Comparison of ENCODE assay signal across 1 cellular context in genomic region chr6:167398214-167399050, GRCh38.
TF ChIP-seq lines count a peak whose summit lies in the region.

No MANE protein-coding gene starts in this region.

TF ChIP-seq in HepG2, 621 proteins besides CTCF, POLR2A, EP300 and RAD21 (continued from another document and continues in another):
- TF ChIP-seq ZNF513 (CRISPR knock-in tag; conservative IDR thresholded peaks at IDR 0.05) = no peak
- TF ChIP-seq FOXM1 (CRISPR knock-in tag; IDR thresholded peaks at IDR 0.05) = no peak
- TF ChIP-seq ZKSCAN1 (IDR thresholded peaks at IDR 0.05; ENCODE audit: low read length) = no peak
- TF ChIP-seq ZNF639 (CRISPR knock-in tag; conservative IDR thresholded peaks at IDR 0.05) = peak; percentile 43; the same call in 1 of the 2 replicates
- no peak; the same call in 1 of the 2 replicates for TF ChIP-seq ZNF460 (CRISPR knock-in tag; IDR thresholded peaks at IDR 0.05; ENCODE audit: borderline replicate concordance)
- 0 out of 2 replicates have a peak, but pooled peaks have one; percentile 25 for TF ChIP-seq RELA (CRISPR knock-in tag; IDR thresholded peaks at IDR 0.05)
- TF ChIP-seq THYN1 (CRISPR knock-in tag; IDR thresholded peaks at IDR 0.05; ENCODE audit: borderline replicate concordance, low read depth) = no peak
- TF ChIP-seq MBNL3 (CRISPR knock-in tag; conservative IDR thresholded peaks at IDR 0.05) = no peak
- peak; percentile 86 for TF ChIP-seq WIZ (CRISPR knock-in tag; IDR thresholded peaks at IDR 0.05)
- TF ChIP-seq USF2 (IDR thresholded peaks at IDR 0.05; ENCODE audit: low read depth, low read length) = no peak
- no peak for TF ChIP-seq USF2 (CRISPR knock-in tag; IDR thresholded peaks at IDR 0.05; ENCODE audit: borderline replicate concordance)
- no peak; the same call in 1 of the 2 replicates for TF ChIP-seq ZNF44 (CRISPR knock-in tag; IDR thresholded peaks at IDR 0.05)
- no peak; the same call in 1 of the 2 replicates for TF ChIP-seq NFE2L2 (IDR thresholded peaks at IDR 0.05; ENCODE audit: low read length)
- no peak; the same call in 1 of the 2 replicates for TF ChIP-seq ZNF484 (CRISPR knock-in tag; IDR thresholded peaks at IDR 0.05; ENCODE audit: borderline replicate concordance, low read depth)
- no peak for TF ChIP-seq PRDM10 (CRISPR knock-in tag; IDR thresholded peaks at IDR 0.05; ENCODE audit: low read depth)
- TF ChIP-seq ZNF367 (CRISPR knock-in tag; IDR thresholded peaks at IDR 0.05; ENCODE audit: borderline replicate concordance) = no peak
- TF ChIP-seq THAP7 (CRISPR knock-in tag; IDR thresholded peaks at IDR 0.05) = peak; percentile 92
- peak; percentile 90 for TF ChIP-seq FOSL2 (CRISPR knock-in tag; IDR thresholded peaks at IDR 0.05)
- TF ChIP-seq SNAPC5 (CRISPR knock-in tag; IDR thresholded peaks at IDR 0.05; ENCODE audit: borderline replicate concordance) = peak; percentile 81; the same call in 1 of the 2 replicates
- TF ChIP-seq ZBTB20 (CRISPR knock-in tag; IDR thresholded peaks at IDR 0.05; ENCODE audit: borderline replicate concordance, low read depth) = peak; percentile 97; the same call in 1 of the 2 replicates
- peak; percentile 82 for TF ChIP-seq JUN (CRISPR knock-in tag; IDR thresholded peaks at IDR 0.05)
- TF ChIP-seq TMF1 (CRISPR knock-in tag; IDR thresholded peaks at IDR 0.05; ENCODE audit: low read depth) = peak; percentile 48; the same call in 1 of the 2 replicates
- TF ChIP-seq NPAS2 (CRISPR knock-in tag; IDR thresholded peaks at IDR 0.05; ENCODE audit: borderline replicate concordance) = no peak
- TF ChIP-seq ZNF83 (CRISPR knock-in tag; IDR thresholded peaks at IDR 0.05; ENCODE audit: borderline replicate concordance) = no peak
- TF ChIP-seq ZC3H4 (CRISPR knock-in tag; IDR thresholded peaks at IDR 0.05; ENCODE audit: borderline replicate concordance) = no peak
- TF ChIP-seq ZNF136 (CRISPR knock-in tag; IDR thresholded peaks at IDR 0.05; ENCODE audit: low read depth) = peak; percentile 83; the same call in 1 of the 2 replicates
- peak; percentile 93 for TF ChIP-seq MYPOP (CRISPR knock-in tag; IDR thresholded peaks at IDR 0.05)
- peak; percentile 54; the same call in 1 of the 2 replicates for TF ChIP-seq TFDP2 (CRISPR knock-in tag; IDR thresholded peaks at IDR 0.05)
- no peak for TF ChIP-seq CHCHD3 (CRISPR knock-in tag; IDR thresholded peaks at IDR 0.05)
- no peak for TF ChIP-seq SMARCC2 (IDR thresholded peaks at IDR 0.05)
- peak; percentile 73; the same call in 1 of the 2 replicates for TF ChIP-seq ZNF33A (CRISPR knock-in tag; IDR thresholded peaks at IDR 0.05; ENCODE audit: borderline replicate concordance)
- TF ChIP-seq ERF (CRISPR knock-in tag; IDR thresholded peaks at IDR 0.05) = peak; percentile 99
- TF ChIP-seq GRHL1 (CRISPR knock-in tag; conservative IDR thresholded peaks at IDR 0.05) = no peak
- TF ChIP-seq YEATS4 (CRISPR knock-in tag; IDR thresholded peaks at IDR 0.05; ENCODE audit: borderline replicate concordance) = peak; percentile 93
- TF ChIP-seq TFAP4 (IDR thresholded peaks at IDR 0.05; ENCODE audit: borderline replicate concordance, low read depth) = peak; percentile 69; the same call in 1 of the 2 replicates
- TF ChIP-seq GMEB1 (CRISPR knock-in tag; IDR thresholded peaks at IDR 0.05; ENCODE audit: borderline replicate concordance) = peak; percentile 71; the same call in 1 of the 2 replicates
- peak; percentile 90 for TF ChIP-seq MED13 (CRISPR knock-in tag; IDR thresholded peaks at IDR 0.05)
- TF ChIP-seq AHR (CRISPR knock-in tag; IDR thresholded peaks at IDR 0.05) = peak; percentile 93
- TF ChIP-seq SMYD3 (CRISPR knock-in tag; IDR thresholded peaks at IDR 0.05) = peak; percentile 98
- no peak; the same call in 1 of the 2 replicates for TF ChIP-seq ZSCAN20 (CRISPR knock-in tag; IDR thresholded peaks at IDR 0.05; ENCODE audit: borderline replicate concordance)
